Comparison of ENCODE assay signal across 8 cellular contexts in genomic region chr4:1548812-1549637, GRCh38.
A peak's percentile ranks its signal among the peaks of the same experiment; 100 is the strongest.
DNase-seq lines count a peak whose midpoint lies in the region; ATAC-seq, FAIRE-seq and TF ChIP-seq lines count a peak whose summit lies in the region.
"Not testable (repeated sequence)": the region's sequence is repeated elsewhere in the genome, so short reads cannot be mapped to it uniquely, and the experiment has no call there.

No MANE protein-coding gene starts in this region.

- H3K9me3 Mint-ChIP-seq in activated T-helper 1 cell treated with anti-CD3 and anti-CD28 coated beads, Interleukin-12 subunit alpha, Interleukin-12 subunit beta, Interleukin-2, Interleukin-4 antibody, amounts not matched to agents 30 ng/mL and 10 ng/mL and 1 ng/mL, durations not matched to agents 14 hours and 24 hours and 36 hours; effector memory CD8-positive, alpha-beta T cell; type B pancreatic cell: not testable (repeated sequence)

- H3K27me3 ChIP-seq in HepG2 (ENCODE audit: control insufficient read depth in 1 of 2, insufficient read depth in 2 of 2, low read length in 2 of 2) = peaks cover 5 to 48% of the 10 kb centered on the region in 2 experiments; a peak in 4 of 5 replicates

- not testable (repeated sequence) for H4K20me1 ChIP-seq in HepG2 (ENCODE audit: insufficient read depth, low read length)

- not testable (repeated sequence) for H3K79me2 ChIP-seq in HepG2 (ENCODE audit: insufficient read depth, low read length)

- not testable (repeated sequence) for H3K4me1 Mint-ChIP-seq in activated T-helper 1 cell treated with anti-CD3 and anti-CD28 coated beads, Interleukin-12 subunit alpha, Interleukin-12 subunit beta, Interleukin-2, Interleukin-4 antibody, amounts not matched to agents 30 ng/mL and 10 ng/mL and 1 ng/mL, durations not matched to agents 14 hours and 24 hours and 36 hours (ENCODE audit: low read depth); effector memory CD8-positive, alpha-beta T cell (ENCODE audit: low read depth in 2 of 2); type B pancreatic cell (ENCODE audit: unreplicated experiment)

- TF ChIP-seq POLR2A in HepG2 (IDR thresholded peaks at IDR 0.05; ENCODE audit: insufficient read depth in 1 of 2, low read depth in 2 of 2, low read length in 2 of 2) = not testable (repeated sequence)

- in situ Hi-C loops in HepG2 (cut with HindIII; ENCODE audit: extremely low pct_ligation_motif_present, low pct_unique_long_range_greater_than_20kb) = not testable (repeated sequence)

- H3K36me3 ChIP-seq in HepG2 (replicated peaks in 1 of 2; ENCODE audit: control insufficient read depth in 1 of 2, insufficient read depth in 2 of 2, low read length in 2 of 2) = not testable (repeated sequence)

- ATAC-seq in effector memory CD8-positive, alpha-beta T cell (replicated peaks) = peak; percentile 94
- peak; percentile 90 for ATAC-seq in HepG2

- POLR2A ChIA-PET in HepG2 (lab: Yijun Ruan, JAX) = not testable (repeated sequence)

- CTCF ChIA-PET in HepG2 (lab: Yijun Ruan, JAX; ENCODE audit: low intra/inter-chr PET ratio, low total read pairs) = not testable (repeated sequence)

- 11% methylated on average over 20 of the region's 35 CpGs for WGBS in HepG2 (ENCODE audit: low lambda C conversion rate)

- not testable (repeated sequence) for H3K4me3 ChIP-seq in HepG2 (replicated peaks in 1 of 3; ENCODE audit: insufficient read depth in 1 of 3, low read depth in 2 of 3, low read length in 3 of 3)

- not testable (repeated sequence) for H3K4me3 Mint-ChIP-seq in activated T-helper 1 cell treated with anti-CD3 and anti-CD28 coated beads, Interleukin-12 subunit alpha, Interleukin-12 subunit beta, Interleukin-2, Interleukin-4 antibody, amounts not matched to agents 30 ng/mL and 10 ng/mL and 1 ng/mL, durations not matched to agents 14 hours and 24 hours and 36 hours
- H3K4me3 Mint-ChIP-seq in effector memory CD8-positive, alpha-beta T cell = peak overlapping the region; percentile 36 to 46
- peak overlapping the region; percentile 46 for H3K4me3 Mint-ChIP-seq in type B pancreatic cell

- H2AFZ ChIP-seq in HepG2 (ENCODE audit: low read length) = not testable (repeated sequence)

- TF ChIP-seq CTCF in HepG2 (CRISPR knock-in tag; IDR thresholded peaks at IDR 0.05) (peak; percentile 79), type B pancreatic cell (conservative IDR thresholded peaks at IDR 0.05) (peak; percentile 95)

- TF ChIP-seq EP300 in HepG2 (IDR thresholded peaks at IDR 0.05; ENCODE audit: low read depth in 2 of 2, low read length in 2 of 2); HepG2 (CRISPR knock-in tag; IDR thresholded peaks at IDR 0.05; ENCODE audit: borderline replicate concordance): not testable (repeated sequence)

- not testable (repeated sequence) for H3K4me1 ChIP-seq in HepG2 (ENCODE audit: insufficient read depth, low read length)

- FAIRE-seq in G401.6 (lab: Jason Lieb, UNC) = peak; percentile 59
- FAIRE-seq in HepG2 (lab: Jason Lieb, UNC) = not testable (repeated sequence)

- intact Hi-C loops in activated T-helper 1 cell treated with anti-CD3 and anti-CD28 coated beads, Interleukin-12 subunit alpha, Interleukin-12 subunit beta, Interleukin-2, Interleukin-4 antibody, amounts not matched to agents 30 ng/mL and 10 ng/mL and 1 ng/mL, durations not matched to agents 14 hours and 24 hours and 36 hours (cut with micrococcal nuclease); HepG2 (cut with micrococcal nuclease; ENCODE audit: unreplicated experiment): not testable (repeated sequence)

- H3K27me3 Mint-ChIP-seq in activated T-helper 1 cell treated with anti-CD3 and anti-CD28 coated beads, Interleukin-12 subunit alpha, Interleukin-12 subunit beta, Interleukin-2, Interleukin-4 antibody, amounts not matched to agents 30 ng/mL and 10 ng/mL and 1 ng/mL, durations not matched to agents 14 hours and 24 hours and 36 hours (ENCODE audit: insufficient read depth) = not testable (repeated sequence)
- peaks cover 16 to 31% of the 10 kb centered on the region in 2 donors for H3K27me3 Mint-ChIP-seq in effector memory CD8-positive, alpha-beta T cell
- peaks cover 17% of the 10 kb centered on the region for H3K27me3 Mint-ChIP-seq in type B pancreatic cell

- H3K4me2 ChIP-seq in HepG2 (ENCODE audit: low read depth, low read length) = not testable (repeated sequence)

- not testable (repeated sequence) for H3K9me3 ChIP-seq in HepG2 (ENCODE audit: low read length)

- peak; percentile 56; the same call in 1 of the 2 replicates for TF ChIP-seq RAD21 in HepG2 (CRISPR knock-in tag; IDR thresholded peaks at IDR 0.05)

- not testable (repeated sequence) for H3K27ac Mint-ChIP-seq in activated T-helper 1 cell treated with anti-CD3 and anti-CD28 coated beads, Interleukin-12 subunit alpha, Interleukin-12 subunit beta, Interleukin-2, Interleukin-4 antibody, amounts not matched to agents 30 ng/mL and 10 ng/mL and 1 ng/mL, durations not matched to agents 14 hours and 24 hours and 36 hours; effector memory CD8-positive, alpha-beta T cell; type B pancreatic cell

- H3K27ac ChIP-seq in HepG2 (ENCODE audit: extremely low read length, insufficient read depth, low read length) = not testable (repeated sequence)

- not testable (repeated sequence) for H3K36me3 Mint-ChIP-seq in activated T-helper 1 cell treated with anti-CD3 and anti-CD28 coated beads, Interleukin-12 subunit alpha, Interleukin-12 subunit beta, Interleukin-2, Interleukin-4 antibody, amounts not matched to agents 30 ng/mL and 10 ng/mL and 1 ng/mL, durations not matched to agents 14 hours and 24 hours and 36 hours (ENCODE audit: low read depth); effector memory CD8-positive, alpha-beta T cell (ENCODE audit: insufficient read depth); type B pancreatic cell

- BruUV-seq in HepG2 (replicated peaks; lab: Mats Ljungman, UMichigan) = not testable (repeated sequence)

- peak; percentile 49 for DNase-seq in HT-29 (ENCODE audit: low spot score)
- peak; percentile 34 for DNase-seq in T follicular helper cell (ENCODE audit: low read depth)
- DNase-seq in activated T-helper 1 cell treated with anti-CD3 and anti-CD28 coated beads, Interleukin-12 subunit alpha, Interleukin-12 subunit beta, Interleukin-2, Interleukin-4 antibody, amounts not matched to agents 30 ng/mL and 10 ng/mL and 1 ng/mL, durations not matched to agents 14 hours and 24 hours and 36 hours (ENCODE audit: low spot score) = peak; percentile 45
- peak; percentile 56 to 69 (median 65) for DNase-seq in effector memory CD8-positive, alpha-beta T cell
- not testable (repeated sequence) for DNase-seq in HepG2 (ENCODE audit: low spot score)
- DNase-seq in stimulated activated CD4-positive, alpha-beta T cell treated with anti-CD3 and anti-CD28 coated beads, Interleukin-12 subunit alpha, Interleukin-12 subunit beta, amount 100 ng/mL, for 48 hours (ENCODE audit: low read depth in 2 of 3, low spot score in 1 of 3) = peak; percentile 24 to 56 (median 42)
- peak; percentile 87 for DNase-seq in type B pancreatic cell (ENCODE audit: extremely low spot score, unreplicated experiment)

- not testable (repeated sequence) for H3K9ac ChIP-seq in HepG2 (ENCODE audit: insufficient read depth, low read depth, low read length)

TF ChIP-seq in HepG2, 621 proteins besides CTCF, POLR2A, EP300 and RAD21 (continues in another document):
- TF ChIP-seq, protein P1, sequence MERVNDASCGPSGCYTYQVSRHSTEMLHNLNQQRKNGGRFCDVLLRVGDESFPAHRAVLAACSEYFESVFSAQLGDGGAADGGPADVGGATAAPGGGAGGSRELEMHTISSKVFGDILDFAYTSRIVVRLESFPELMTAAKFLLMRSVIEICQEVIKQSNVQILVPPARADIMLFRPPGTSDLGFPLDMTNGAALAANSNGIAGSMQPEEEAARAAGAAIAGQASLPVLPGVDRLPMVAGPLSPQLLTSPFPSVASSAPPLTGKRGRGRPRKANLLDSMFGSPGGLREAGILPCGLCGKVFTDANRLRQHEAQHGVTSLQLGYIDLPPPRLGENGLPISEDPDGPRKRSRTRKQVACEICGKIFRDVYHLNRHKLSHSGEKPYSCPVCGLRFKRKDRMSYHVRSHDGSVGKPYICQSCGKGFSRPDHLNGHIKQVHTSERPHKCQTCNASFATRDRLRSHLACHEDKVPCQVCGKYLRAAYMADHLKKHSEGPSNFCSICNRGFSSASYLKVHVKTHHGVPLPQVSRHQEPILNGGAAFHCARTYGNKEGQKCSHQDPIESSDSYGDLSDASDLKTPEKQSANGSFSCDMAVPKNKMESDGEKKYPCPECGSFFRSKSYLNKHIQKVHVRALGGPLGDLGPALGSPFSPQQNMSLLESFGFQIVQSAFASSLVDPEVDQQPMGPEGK (CRISPR knock-in tag; IDR thresholded peaks at IDR 0.05) = peak; percentile 45; the same call in 1 of the 2 replicates
- TF ChIP-seq, protein P2, sequence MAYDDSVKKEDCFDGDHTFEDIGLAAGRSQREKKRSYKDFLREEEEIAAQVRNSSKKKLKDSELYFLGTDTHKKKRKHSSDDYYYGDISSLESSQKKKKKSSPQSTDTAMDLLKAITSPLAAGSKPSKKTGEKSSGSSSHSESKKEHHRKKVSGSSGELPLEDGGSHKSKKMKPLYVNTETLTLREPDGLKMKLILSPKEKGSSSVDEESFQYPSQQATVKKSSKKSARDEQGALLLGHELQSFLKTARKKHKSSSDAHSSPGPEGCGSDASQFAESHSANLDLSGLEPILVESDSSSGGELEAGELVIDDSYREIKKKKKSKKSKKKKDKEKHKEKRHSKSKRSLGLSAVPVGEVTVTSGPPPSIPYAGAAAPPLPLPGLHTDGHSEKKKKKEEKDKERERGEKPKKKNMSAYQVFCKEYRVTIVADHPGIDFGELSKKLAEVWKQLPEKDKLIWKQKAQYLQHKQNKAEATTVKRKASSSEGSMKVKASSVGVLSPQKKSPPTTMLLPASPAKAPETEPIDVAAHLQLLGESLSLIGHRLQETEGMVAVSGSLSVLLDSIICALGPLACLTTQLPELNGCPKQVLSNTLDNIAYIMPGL (CRISPR knock-in tag; IDR thresholded peaks at IDR 0.05; ENCODE audit: borderline replicate concordance in 1 of 2, low read depth in 1 of 2) = 0 out of 4 replicates have a peak, but pooled peaks of 1 of the 2 experiments have one; percentile 25
- TF ChIP-seq GABPB1 (CRISPR knock-in tag; IDR thresholded peaks at IDR 0.05) = 0 out of 2 replicates have a peak, but pooled peaks have one; percentile 18
